ENCODE assay signal across 1 cellular context in genomic region chr9:126886897-126887296, GRCh38.
TF ChIP-seq lines count a peak whose summit lies in the region.

No MANE protein-coding gene starts in this region.

TF ChIP-seq in K562, 482 proteins besides CTCF, POLR2A, EP300 and RAD21:
- TF ChIP-seq POLR2G (IDR thresholded peaks at IDR 0.05; ENCODE audit: low read depth, low read length) (0 out of 2 replicates have a peak, but pooled peaks have one; percentile 19), ZNF436 (CRISPR knock-in tag; IDR thresholded peaks at IDR 0.05) (no peak)
TF ChIP-seq in K562: peak in this region for 1.
